Comparison of ENCODE assay signal across 18 cellular contexts in the genomic region with DNA sequence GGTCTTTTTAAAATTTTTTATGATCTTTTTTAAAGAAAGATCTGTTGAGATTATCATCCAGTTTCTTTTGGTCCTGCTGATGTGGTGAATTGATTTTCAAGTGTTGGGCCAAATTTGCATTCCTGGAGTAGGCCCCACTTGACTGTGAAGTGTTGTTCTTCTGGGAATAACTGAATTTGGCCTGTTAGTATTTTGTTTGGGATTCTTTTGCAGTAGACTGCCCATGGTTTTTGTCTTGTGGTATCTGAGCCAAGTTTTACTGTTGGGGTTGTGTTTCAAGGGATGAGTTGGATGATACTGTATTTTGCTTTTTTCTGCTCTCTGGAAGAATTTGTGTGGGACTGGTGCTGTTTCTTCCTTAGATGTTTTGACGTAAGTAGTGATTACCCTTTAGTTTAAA. TPM values are rescaled to one million over a fixed set of nuclear protein-coding genes. Genes with fewer than 3 reads are reported as not detected.
A peak's percentile ranks its signal among the peaks of the same experiment; 100 is the strongest.
DNase-seq lines count a peak whose midpoint lies in the region; ATAC-seq lines count a peak whose summit lies in the region.
"Had no signal": no experiment of that assay in that cellular context is flagged by ENCODE, and none has a peak within 500 bp of the region (broad histone marks: within the 10 kb centered on the region; RNA-seq: fewer than 3 reads in every experiment).

No MANE protein-coding gene starts in this region.

- no peaks in the 10 kb centered on the region for H3K9me3 Mint-ChIP-seq in activated CD4-positive, alpha-beta memory T cell treated with anti-CD3 and anti-CD28 coated beads, Interleukin-2, amount 10 ng/mL, durations not matched to agents 7 days and 5 days
- H3K9me3 Mint-ChIP-seq in activated CD4-positive, alpha-beta memory T cell treated with anti-CD3 and anti-CD28 coated beads for 36 hours = no peaks in the 10 kb centered on the region
- H3K9me3 Mint-ChIP-seq in central memory CD8-positive, alpha-beta T cell = no peaks in the 10 kb centered on the region
- H3K9me3 Mint-ChIP-seq in stimulated activated effector memory CD8-positive, alpha-beta T cell treated with anti-CD3 and anti-CD28 coated beads, Interleukin-12 subunit alpha, Interleukin-12 subunit beta, amount 100 ng/mL, for 72 hours = no peaks in the 10 kb centered on the region
- H3K9me3 Mint-ChIP-seq: activated naive CD4-positive, alpha-beta T cell treated with anti-CD3 and anti-CD28 coated beads for 36 hours; GM23338 had no signal

- CTCF ChIA-PET in activated CD4-positive, alpha-beta memory T cell treated with anti-CD3 and anti-CD28 coated beads, Interleukin-2, amount 10 ng/mL, durations not matched to agents 7 days and 5 days (lab: Charles Lee) = no interaction called here
- CTCF ChIA-PET in activated CD4-positive, alpha-beta memory T cell treated with anti-CD3 and anti-CD28 coated beads for 36 hours (lab: Charles Lee) = interaction anchor here (1.3 kb wide), 1 partner anchor 17 kb away, joined by 3 read pairs; no protein-coding TSS in a partner anchor

- peak; percentile 2 for ATAC-seq in HG02588 (IDR thresholded peaks at IDR 0.05; ENCODE audit: unreplicated experiment)
- ATAC-seq in central memory CD8-positive, alpha-beta T cell (replicated peaks; ENCODE audit: extremely low read depth, poor library complexity, severe bottlenecking) = no peak
- ATAC-seq in stimulated activated effector memory CD8-positive, alpha-beta T cell treated with anti-CD3 and anti-CD28 coated beads, Interleukin-12 subunit alpha, Interleukin-12 subunit beta, amount 100 ng/mL, for 72 hours = no peak
- ATAC-seq: GM23338, PC-3 had no signal

- DNase-seq in activated CD4-positive, alpha-beta memory T cell treated with anti-CD3 and anti-CD28 coated beads, Interleukin-2, amount 10 ng/mL, durations not matched to agents 7 days and 5 days = no peak
- no peak for DNase-seq in activated CD4-positive, alpha-beta memory T cell treated with anti-CD3 and anti-CD28 coated beads for 36 hours
- DNase-seq in central memory CD8-positive, alpha-beta T cell (ENCODE audit: low spot score in 2 of 2) = no peak
- DNase-seq in stimulated activated effector memory CD8-positive, alpha-beta T cell treated with anti-CD3 and anti-CD28 coated beads, Interleukin-12 subunit alpha, Interleukin-12 subunit beta, amount 100 ng/mL, for 72 hours (ENCODE audit: low spot score in 2 of 2) = no peak
- no peak for DNase-seq in stimulated activated CD4-positive, alpha-beta T cell treated with anti-CD3 and anti-CD28 coated beads, Interleukin-2, amount 100 ng/mL, for 24 hours
- DNase-seq in RKO (ENCODE audit: low spot score) (no peak), AG20443 (ENCODE audit: low spot score) (no peak)
- DNase-seq: activated CD4-positive, alpha-beta T cell treated with anti-CD3 and anti-CD28 coated beads, Interleukin-2, amount 50 U/mL, for 48 hours; activated naive CD4-positive, alpha-beta T cell treated with anti-CD3 and anti-CD28 coated beads for 36 hours; caudate nucleus; hypothalamus; NCI-H2227 treated with DMSO at 0.1 percent for 48 hours; PC-3; small intestine; T-helper 9 cell had no signal

- peak overlapping the region; percentile 67 for H3K27ac Mint-ChIP-seq in activated CD4-positive, alpha-beta memory T cell treated with anti-CD3 and anti-CD28 coated beads, Interleukin-2, amount 10 ng/mL, durations not matched to agents 7 days and 5 days
- no peak overlapping the region for H3K27ac Mint-ChIP-seq in activated CD4-positive, alpha-beta memory T cell treated with anti-CD3 and anti-CD28 coated beads for 36 hours
- H3K27ac Mint-ChIP-seq in central memory CD8-positive, alpha-beta T cell (ENCODE audit: low read depth) = peak overlapping the region; percentile 71
- H3K27ac Mint-ChIP-seq in stimulated activated effector memory CD8-positive, alpha-beta T cell treated with anti-CD3 and anti-CD28 coated beads, Interleukin-12 subunit alpha, Interleukin-12 subunit beta, amount 100 ng/mL, for 72 hours = peak overlapping the region; percentile 88
- H3K27ac Mint-ChIP-seq: activated naive CD4-positive, alpha-beta T cell treated with anti-CD3 and anti-CD28 coated beads for 36 hours; GM23338 had no signal

- intact Hi-C loops in activated CD4-positive, alpha-beta memory T cell treated with anti-CD3 and anti-CD28 coated beads for 36 hours (cut with micrococcal nuclease) = no loop called here

- peaks cover 41% of the 10 kb centered on the region for H3K36me3 Mint-ChIP-seq in activated CD4-positive, alpha-beta memory T cell treated with anti-CD3 and anti-CD28 coated beads, Interleukin-2, amount 10 ng/mL, durations not matched to agents 7 days and 5 days (ENCODE audit: low read depth)
- peaks cover 10% of the 10 kb centered on the region for H3K36me3 Mint-ChIP-seq in activated CD4-positive, alpha-beta memory T cell treated with anti-CD3 and anti-CD28 coated beads for 36 hours
- H3K36me3 Mint-ChIP-seq in central memory CD8-positive, alpha-beta T cell (ENCODE audit: insufficient read depth) = peaks cover 7% of the 10 kb centered on the region
- peaks cover 62% of the 10 kb centered on the region for H3K36me3 Mint-ChIP-seq in stimulated activated effector memory CD8-positive, alpha-beta T cell treated with anti-CD3 and anti-CD28 coated beads, Interleukin-12 subunit alpha, Interleukin-12 subunit beta, amount 100 ng/mL, for 72 hours

- H3K4me1 Mint-ChIP-seq in activated CD4-positive, alpha-beta memory T cell treated with anti-CD3 and anti-CD28 coated beads, Interleukin-2, amount 10 ng/mL, durations not matched to agents 7 days and 5 days = peaks cover 17% of the 10 kb centered on the region
- H3K4me1 Mint-ChIP-seq in activated CD4-positive, alpha-beta memory T cell treated with anti-CD3 and anti-CD28 coated beads for 36 hours (ENCODE audit: low read depth) = no peaks in the 10 kb centered on the region
- H3K4me1 Mint-ChIP-seq in central memory CD8-positive, alpha-beta T cell = peaks cover 26% of the 10 kb centered on the region
- H3K4me1 Mint-ChIP-seq in stimulated activated effector memory CD8-positive, alpha-beta T cell treated with anti-CD3 and anti-CD28 coated beads, Interleukin-12 subunit alpha, Interleukin-12 subunit beta, amount 100 ng/mL, for 72 hours = peaks cover 16% of the 10 kb centered on the region
- H3K4me1 Mint-ChIP-seq: GM23338 had no signal

- H3K27me3 Mint-ChIP-seq in activated CD4-positive, alpha-beta memory T cell treated with anti-CD3 and anti-CD28 coated beads, Interleukin-2, amount 10 ng/mL, durations not matched to agents 7 days and 5 days = no peaks in the 10 kb centered on the region
- no peaks in the 10 kb centered on the region for H3K27me3 Mint-ChIP-seq in activated CD4-positive, alpha-beta memory T cell treated with anti-CD3 and anti-CD28 coated beads for 36 hours
- H3K27me3 Mint-ChIP-seq in central memory CD8-positive, alpha-beta T cell = no peaks in the 10 kb centered on the region

- no peak overlapping the region for H3K4me3 Mint-ChIP-seq in activated CD4-positive, alpha-beta memory T cell treated with anti-CD3 and anti-CD28 coated beads, Interleukin-2, amount 10 ng/mL, durations not matched to agents 7 days and 5 days
- H3K4me3 Mint-ChIP-seq in activated CD4-positive, alpha-beta memory T cell treated with anti-CD3 and anti-CD28 coated beads for 36 hours = no peak overlapping the region
- no peak overlapping the region for H3K4me3 Mint-ChIP-seq in central memory CD8-positive, alpha-beta T cell
- no peak overlapping the region for H3K4me3 Mint-ChIP-seq in stimulated activated effector memory CD8-positive, alpha-beta T cell treated with anti-CD3 and anti-CD28 coated beads, Interleukin-12 subunit alpha, Interleukin-12 subunit beta, amount 100 ng/mL, for 72 hours
- H3K4me3 Mint-ChIP-seq: activated naive CD4-positive, alpha-beta T cell treated with anti-CD3 and anti-CD28 coated beads for 36 hours; GM23338 had no signal

- POLR2A ChIA-PET in activated CD4-positive, alpha-beta memory T cell treated with anti-CD3 and anti-CD28 coated beads, Interleukin-2, amount 10 ng/mL, durations not matched to agents 7 days and 5 days (lab: Charles Lee) = no interaction called here
- POLR2A ChIA-PET in activated CD4-positive, alpha-beta memory T cell treated with anti-CD3 and anti-CD28 coated beads for 36 hours (lab: Charles Lee) = no interaction called here

RNA-seq across cellular contexts. Expression of a gene that starts 4.0 kb away (rescaled TPM):
- under 1 TPM; 0.28 to 0.30 TPM for total RNA-seq in activated CD4-positive, alpha-beta memory T cell treated with anti-CD3 and anti-CD28 coated beads, Interleukin-2, amount 10 ng/mL, durations not matched to agents 7 days and 5 days
- total RNA-seq in activated CD4-positive, alpha-beta memory T cell treated with anti-CD3 and anti-CD28 coated beads for 36 hours = under 1 TPM in 1 of 2 experiments, not detected in 1; 0.07 TPM
- total RNA-seq: activated naive CD4-positive, alpha-beta T cell treated with anti-CD3 and anti-CD28 coated beads for 36 hours; MCF 10A; PC-3 had no signal

RNA-seq across cellular contexts. Expression of a gene that starts 45.8 kb away (rescaled TPM):
- 10 to 100 TPM; 17.0 to 17.3 TPM for total RNA-seq in activated CD4-positive, alpha-beta memory T cell treated with anti-CD3 and anti-CD28 coated beads, Interleukin-2, amount 10 ng/mL, durations not matched to agents 7 days and 5 days
- 10 to 100 TPM; 20.6 to 23.0 TPM for total RNA-seq in activated CD4-positive, alpha-beta memory T cell treated with anti-CD3 and anti-CD28 coated beads for 36 hours
